31 cellular contexts compared by ENCODE assay signal in the genomic region with DNA sequence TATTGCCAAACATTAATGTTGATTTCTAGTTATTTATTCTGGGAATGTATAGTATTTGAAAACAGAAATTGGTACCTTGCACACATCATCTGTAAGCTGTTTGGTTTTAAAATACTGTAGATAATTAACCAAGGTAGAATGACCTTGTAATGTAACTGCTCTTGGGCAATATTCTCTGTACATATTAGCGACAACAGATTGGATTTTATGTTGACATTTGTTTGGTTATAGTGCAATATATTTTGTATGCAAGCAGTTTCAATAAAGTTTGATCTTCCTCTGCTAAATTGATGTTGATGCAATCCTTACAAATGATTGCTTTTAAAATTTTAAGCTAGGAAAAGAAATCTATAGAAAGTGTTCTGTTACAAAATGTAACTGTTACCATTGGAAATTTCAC. TPM values are rescaled to one million over a fixed set of nuclear protein-coding genes. Genes with fewer than 3 reads are reported as not detected.
"Had no signal": no experiment of that assay in that cellular context is flagged by ENCODE, and none has a peak within 500 bp of the region (broad histone marks: within the 10 kb centered on the region; RNA-seq: fewer than 3 reads in every experiment).

No MANE protein-coding gene starts in this region.

- H3K4me3 ChIP-seq: ascending aorta, cardiac muscle cell, Peyer's patch, SJSA1 had no signal

- H3K27ac ChIP-seq: ascending aorta, cardiac muscle cell, Peyer's patch, RWPE1, SJSA1 had no signal

- H3K9me3 Mint-ChIP-seq: activated B cell treated with CpG ODN at 0.5 μM for 24 hours; activated CD4-positive, alpha-beta T cell treated with anti-CD3 and anti-CD28 coated beads, Interleukin-2, amount 10 ng/mL, durations not matched to agents 24 days and 14 days; activated naive CD4-positive, alpha-beta T cell treated with anti-CD3 and anti-CD28 coated beads, Interleukin-2, amount 50 U/mL, for 24 hours; activated naive CD8-positive, alpha-beta T cell treated with anti-CD3 and anti-CD28 coated beads, Interleukin-2, amount 50 U/mL, for 24 hours; activated T-cell treated with anti-CD3 and anti-CD28 coated beads, Interleukin-2, amount 50 U/mL, for 24 hours; activated T-helper 1 cell treated with anti-CD3 and anti-CD28 coated beads, Interleukin-12 subunit alpha, Interleukin-12 subunit beta, Interleukin-2, Interleukin-4 antibody, amounts not matched to agents 30 ng/mL and 10 ng/mL and 1 ng/mL, durations not matched to agents 14 hours and 24 hours and 36 hours; T-helper 1 cell treated with Interleukin-12 subunit alpha and Interleukin-12 subunit beta and Interleukin-4 antibody, amounts not matched to agents 30 μg/mL and 1 μg/mL, for 36 hours had no signal

- H3K4me1 Mint-ChIP-seq: activated B cell treated with CpG ODN at 0.5 μM for 24 hours; activated CD4-positive, alpha-beta T cell treated with anti-CD3 and anti-CD28 coated beads, Interleukin-2, amount 10 ng/mL, durations not matched to agents 24 days and 14 days; activated CD8-positive, alpha-beta memory T cell treated with anti-CD3 and anti-CD28 coated beads, Interleukin-2, amount 10 ng/mL, durations not matched to agents 7 days and 5 days; activated naive CD4-positive, alpha-beta T cell treated with anti-CD3 and anti-CD28 coated beads, Interleukin-2, amount 50 U/mL, for 24 hours; activated naive CD8-positive, alpha-beta T cell treated with anti-CD3 and anti-CD28 coated beads, Interleukin-2, amount 50 U/mL, for 24 hours; brain had no signal

- H3K9me3 ChIP-seq: ascending aorta, Peyer's patch, SJSA1 had no signal

- DNase-seq: activated B cell treated with CpG ODN at 0.5 μM for 24 hours; activated CD4-positive, alpha-beta T cell treated with anti-CD3 and anti-CD28 coated beads for 1 hour; activated CD4-positive, alpha-beta T cell treated with anti-CD3 and anti-CD28 coated beads, Interleukin-2, amount 10 ng/mL, durations not matched to agents 24 days and 14 days; activated CD4-positive, alpha-beta T cell treated with anti-CD3 and anti-CD28 coated beads, Interleukin-2, amount 50 U/mL, for 48 hours; activated CD8-positive, alpha-beta memory T cell treated with anti-CD3 and anti-CD28 coated beads, Interleukin-2, amount 10 ng/mL, durations not matched to agents 7 days and 5 days; activated effector memory CD4-positive, alpha-beta T cell treated with Interleukin-2 at 50 U/mL for 16 hours; activated naive CD4-positive, alpha-beta T cell; activated naive CD8-positive, alpha-beta T cell treated with anti-CD3 and anti-CD28 coated beads, Interleukin-2, amount 50 U/mL, for 24 hours; activated T-cell treated with anti-CD3 and anti-CD28 coated beads, Interleukin-2, amount 50 U/mL, for 24 hours; amniotic stem cell; IMR-90; Kasumi-1; KBM-7; NCI-H1048; NCI-H146; NCI-H187 treated with DMSO at 0.1 percent for 48 hours; NCI-H2081 treated with DMSO at 0.1 percent for 48 hours; NCI-H2171; NCI-H226; NCI-H510A; NCI-H69; Peyer's patch; Right ventricle myocardium superior had no signal

- H3K4me1 ChIP-seq: ascending aorta, Peyer's patch, SJSA1 had no signal

- H3K27me3 Mint-ChIP-seq: activated B cell treated with CpG ODN at 0.5 μM for 24 hours; activated CD4-positive, alpha-beta T cell treated with anti-CD3 and anti-CD28 coated beads, Interleukin-2, amount 10 ng/mL, durations not matched to agents 24 days and 14 days; activated CD8-positive, alpha-beta memory T cell treated with anti-CD3 and anti-CD28 coated beads, Interleukin-2, amount 10 ng/mL, durations not matched to agents 7 days and 5 days; activated naive CD4-positive, alpha-beta T cell treated with anti-CD3 and anti-CD28 coated beads, Interleukin-2, amount 50 U/mL, for 24 hours; activated naive CD8-positive, alpha-beta T cell treated with anti-CD3 and anti-CD28 coated beads, Interleukin-2, amount 50 U/mL, for 24 hours; brain had no signal

- H3K27ac Mint-ChIP-seq: activated B cell treated with CpG ODN at 0.5 μM for 24 hours; activated CD4-positive, alpha-beta T cell treated with anti-CD3 and anti-CD28 coated beads, Interleukin-2, amount 10 ng/mL, durations not matched to agents 24 days and 14 days; activated CD8-positive, alpha-beta memory T cell treated with anti-CD3 and anti-CD28 coated beads, Interleukin-2, amount 10 ng/mL, durations not matched to agents 7 days and 5 days; activated naive CD8-positive, alpha-beta T cell treated with anti-CD3 and anti-CD28 coated beads, Interleukin-2, amount 50 U/mL, for 24 hours; activated T-cell treated with anti-CD3 and anti-CD28 coated beads, Interleukin-2, amount 50 U/mL, for 24 hours; activated T-helper 1 cell treated with anti-CD3 and anti-CD28 coated beads, Interleukin-12 subunit alpha, Interleukin-12 subunit beta, Interleukin-2, Interleukin-4 antibody, amounts not matched to agents 30 ng/mL and 10 ng/mL and 1 ng/mL, durations not matched to agents 14 hours and 24 hours and 36 hours; brain; T-helper 1 cell treated with Interleukin-12 subunit alpha and Interleukin-12 subunit beta and Interleukin-4 antibody, amounts not matched to agents 30 μg/mL and 1 μg/mL, for 36 hours had no signal

- H3K27me3 ChIP-seq: ascending aorta, cardiac muscle cell, Peyer's patch, SJSA1 had no signal

- H3K4me3 Mint-ChIP-seq: activated B cell treated with CpG ODN at 0.5 μM for 24 hours; activated CD4-positive, alpha-beta T cell treated with anti-CD3 and anti-CD28 coated beads, Interleukin-2, amount 10 ng/mL, durations not matched to agents 24 days and 14 days; activated CD8-positive, alpha-beta memory T cell treated with anti-CD3 and anti-CD28 coated beads, Interleukin-2, amount 10 ng/mL, durations not matched to agents 7 days and 5 days; activated naive CD4-positive, alpha-beta T cell treated with anti-CD3 and anti-CD28 coated beads, Interleukin-2, amount 50 U/mL, for 24 hours; activated naive CD8-positive, alpha-beta T cell treated with anti-CD3 and anti-CD28 coated beads, Interleukin-2, amount 50 U/mL, for 24 hours; activated T-cell treated with anti-CD3 and anti-CD28 coated beads, Interleukin-2, amount 50 U/mL, for 24 hours; activated T-helper 1 cell treated with anti-CD3 and anti-CD28 coated beads, Interleukin-12 subunit alpha, Interleukin-12 subunit beta, Interleukin-2, Interleukin-4 antibody, amounts not matched to agents 30 ng/mL and 10 ng/mL and 1 ng/mL, durations not matched to agents 14 hours and 24 hours and 36 hours; brain; T-helper 1 cell treated with Interleukin-12 subunit alpha and Interleukin-12 subunit beta and Interleukin-4 antibody, amounts not matched to agents 30 μg/mL and 1 μg/mL, for 36 hours had no signal

- ATAC-seq: activated CD8-positive, alpha-beta memory T cell treated with anti-CD3 and anti-CD28 coated beads, Interleukin-2, amount 10 ng/mL, durations not matched to agents 7 days and 5 days; activated naive CD8-positive, alpha-beta T cell treated with anti-CD3 and anti-CD28 coated beads, Interleukin-2, amount 50 U/mL, for 24 hours had no signal

RNA-seq across cellular contexts. Expression of a gene that starts 30.8 kb away (rescaled TPM):
- total RNA-seq: activated B cell treated with CpG ODN at 0.5 μM for 24 hours; activated CD4-positive, alpha-beta T cell treated with anti-CD3 and anti-CD28 coated beads, Interleukin-2, amount 10 ng/mL, durations not matched to agents 24 days and 14 days; activated CD8-positive, alpha-beta memory T cell treated with anti-CD3 and anti-CD28 coated beads, Interleukin-2, amount 10 ng/mL, durations not matched to agents 7 days and 5 days; activated T-helper 1 cell treated with anti-CD3 and anti-CD28 coated beads, Interleukin-12 subunit alpha, Interleukin-12 subunit beta, Interleukin-2, Interleukin-4 antibody, amounts not matched to agents 30 ng/mL and 10 ng/mL and 1 ng/mL, durations not matched to agents 14 hours and 24 hours and 36 hours; ascending aorta; cardiac muscle cell; IMR-90; Peyer's patch; Right ventricle myocardium superior; SJSA1 had no signal
- polyA plus RNA-seq: cardiac muscle cell, IMR-90 had no signal
